In the genomic region with DNA sequence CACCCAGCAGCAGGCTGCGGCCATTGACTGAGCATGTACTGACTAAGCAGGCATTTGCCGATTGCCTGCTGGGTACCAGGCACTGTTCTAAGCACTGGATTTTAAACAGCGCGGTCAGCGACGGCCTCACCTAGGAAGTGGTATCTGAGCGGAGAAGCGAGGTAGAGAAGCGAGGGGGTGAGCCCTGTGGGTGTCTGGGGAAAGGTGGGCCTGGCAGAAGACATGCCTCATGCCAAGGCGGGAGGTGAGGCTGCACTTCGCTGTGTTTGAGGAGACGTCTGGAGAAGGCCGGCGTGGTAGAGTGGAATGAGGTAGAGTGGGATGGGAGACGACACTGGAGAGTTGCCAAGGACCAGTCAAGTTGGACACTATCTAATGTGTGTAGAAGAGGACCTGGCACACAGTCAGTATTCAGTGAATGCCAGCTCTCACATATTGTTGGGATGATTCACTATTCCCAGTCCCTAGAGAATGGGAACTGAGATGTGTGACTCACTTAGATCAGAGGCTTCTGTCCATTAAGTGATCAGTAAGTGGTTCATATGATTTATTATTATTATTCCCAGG, we compare ENCODE assay signal across 1 cellular context.
TF ChIP-seq lines count a peak whose summit lies in the region.

No MANE protein-coding gene starts in this region.

TF ChIP-seq in SK-N-SH, 30 proteins besides CTCF, POLR2A, EP300 and RAD21 (continued from another document):
- TF ChIP-seq, protein P1, sequence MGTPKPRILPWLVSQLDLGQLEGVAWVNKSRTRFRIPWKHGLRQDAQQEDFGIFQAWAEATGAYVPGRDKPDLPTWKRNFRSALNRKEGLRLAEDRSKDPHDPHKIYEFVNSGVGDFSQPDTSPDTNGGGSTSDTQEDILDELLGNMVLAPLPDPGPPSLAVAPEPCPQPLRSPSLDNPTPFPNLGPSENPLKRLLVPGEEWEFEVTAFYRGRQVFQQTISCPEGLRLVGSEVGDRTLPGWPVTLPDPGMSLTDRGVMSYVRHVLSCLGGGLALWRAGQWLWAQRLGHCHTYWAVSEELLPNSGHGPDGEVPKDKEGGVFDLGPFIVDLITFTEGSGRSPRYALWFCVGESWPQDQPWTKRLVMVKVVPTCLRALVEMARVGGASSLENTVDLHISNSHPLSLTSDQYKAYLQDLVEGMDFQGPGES (IDR thresholded peaks at IDR 0.05; ENCODE audit: low read depth, low read length): no peak
- TF ChIP-seq TAF1 (IDR thresholded peaks at IDR 0.05; ENCODE audit: borderline replicate concordance, low read depth, low read length): peak; percentile 29; the same call in 1 of the 2 replicates
- TF ChIP-seq TEAD4 (IDR thresholded peaks at IDR 0.05; ENCODE audit: borderline replicate concordance, insufficient read depth): peak; percentile 90
- peak; percentile 97 for TF ChIP-seq JUND (IDR thresholded peaks at IDR 0.05)
- TF ChIP-seq EZH2phosphoT487 (IDR thresholded peaks at IDR 0.05; ENCODE audit: borderline replicate concordance, low read depth): no peak
- TF ChIP-seq TCF12 (IDR thresholded peaks at IDR 0.05): peak; percentile 95
- TF ChIP-seq FOSL2 (IDR thresholded peaks at IDR 0.05; ENCODE audit: borderline replicate concordance, low read depth): peak; percentile 98
- no peak for TF ChIP-seq GABPA (IDR thresholded peaks at IDR 0.05; ENCODE audit: low read depth)
